Comparison of ENCODE assay signal across 1 cellular context in the genomic region with DNA sequence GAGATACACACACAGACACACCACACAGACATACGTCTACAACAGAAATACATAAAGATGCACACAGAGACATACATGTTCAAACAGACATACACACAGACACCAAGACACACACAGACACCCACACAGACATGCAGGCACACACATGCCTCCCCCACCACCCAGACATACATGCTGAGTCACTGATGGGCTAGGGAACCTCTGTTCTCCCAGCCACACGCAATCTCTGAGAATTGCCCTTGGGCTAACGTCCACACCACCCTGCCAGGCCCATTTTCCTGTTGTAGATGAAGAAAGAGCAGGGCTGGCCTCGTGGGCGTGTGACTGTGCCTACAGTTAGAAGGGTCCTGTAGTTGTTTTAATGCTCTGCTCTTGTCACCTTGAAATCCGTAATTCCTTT.
TF ChIP-seq lines count a peak whose summit lies in the region.

No MANE protein-coding gene starts in this region.

TF ChIP-seq in WTC11, 78 proteins besides CTCF, POLR2A, EP300 and RAD21 (continued from another document):
- TF ChIP-seq TP53 (CRISPR knock-in tag; IDR thresholded peaks at IDR 0.05) (no peak), E2F1 (CRISPR knock-in tag; IDR thresholded peaks at IDR 0.05) (no peak), ZBTB21 (CRISPR knock-in tag; IDR thresholded peaks at IDR 0.05; ENCODE audit: borderline replicate concordance) (no peak), SMAD4 (CRISPR knock-in tag; IDR thresholded peaks at IDR 0.05) (no peak), ETV6 (CRISPR knock-in tag; IDR thresholded peaks at IDR 0.05) (no peak), MXD4 (CRISPR knock-in tag; IDR thresholded peaks at IDR 0.05; ENCODE audit: borderline replicate concordance) (no peak), ZNF532 (CRISPR knock-in tag; IDR thresholded peaks at IDR 0.05; ENCODE audit: borderline replicate concordance) (no peak), ZNF396 (CRISPR knock-in tag; IDR thresholded peaks at IDR 0.05; ENCODE audit: borderline replicate concordance) (no peak), GTF2I (CRISPR knock-in tag; conservative IDR thresholded peaks at IDR 0.05) (no peak), NR2C2 (CRISPR knock-in tag; IDR thresholded peaks at IDR 0.05) (no peak), ERG (CRISPR knock-in tag; IDR thresholded peaks at IDR 0.05) (no peak)
- TF ChIP-seq, protein P1, sequence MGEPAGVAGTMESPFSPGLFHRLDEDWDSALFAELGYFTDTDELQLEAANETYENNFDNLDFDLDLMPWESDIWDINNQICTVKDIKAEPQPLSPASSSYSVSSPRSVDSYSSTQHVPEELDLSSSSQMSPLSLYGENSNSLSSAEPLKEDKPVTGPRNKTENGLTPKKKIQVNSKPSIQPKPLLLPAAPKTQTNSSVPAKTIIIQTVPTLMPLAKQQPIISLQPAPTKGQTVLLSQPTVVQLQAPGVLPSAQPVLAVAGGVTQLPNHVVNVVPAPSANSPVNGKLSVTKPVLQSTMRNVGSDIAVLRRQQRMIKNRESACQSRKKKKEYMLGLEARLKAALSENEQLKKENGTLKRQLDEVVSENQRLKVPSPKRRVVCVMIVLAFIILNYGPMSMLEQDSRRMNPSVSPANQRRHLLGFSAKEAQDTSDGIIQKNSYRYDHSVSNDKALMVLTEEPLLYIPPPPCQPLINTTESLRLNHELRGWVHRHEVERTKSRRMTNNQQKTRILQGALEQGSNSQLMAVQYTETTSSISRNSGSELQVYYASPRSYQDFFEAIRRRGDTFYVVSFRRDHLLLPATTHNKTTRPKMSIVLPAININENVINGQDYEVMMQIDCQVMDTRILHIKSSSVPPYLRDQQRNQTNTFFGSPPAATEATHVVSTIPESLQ (CRISPR knock-in tag; IDR thresholded peaks at IDR 0.05) = no peak
- TF ChIP-seq, protein P2, sequence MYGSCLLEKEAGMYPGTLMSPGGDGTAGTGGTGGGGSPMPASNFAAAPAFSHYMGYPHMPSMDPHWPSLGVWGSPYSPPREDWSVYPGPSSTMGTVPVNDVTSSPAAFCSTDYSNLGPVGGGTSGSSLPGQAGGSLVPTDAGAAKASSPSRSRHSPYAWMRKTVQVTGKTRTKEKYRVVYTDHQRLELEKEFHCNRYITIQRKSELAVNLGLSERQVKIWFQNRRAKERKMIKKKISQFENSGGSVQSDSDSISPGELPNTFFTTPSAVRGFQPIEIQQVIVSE (CRISPR knock-in tag; IDR thresholded peaks at IDR 0.05; ENCODE audit: borderline replicate concordance) = no peak
